ENCODE assay signal across 15 cellular contexts in the genomic region with DNA sequence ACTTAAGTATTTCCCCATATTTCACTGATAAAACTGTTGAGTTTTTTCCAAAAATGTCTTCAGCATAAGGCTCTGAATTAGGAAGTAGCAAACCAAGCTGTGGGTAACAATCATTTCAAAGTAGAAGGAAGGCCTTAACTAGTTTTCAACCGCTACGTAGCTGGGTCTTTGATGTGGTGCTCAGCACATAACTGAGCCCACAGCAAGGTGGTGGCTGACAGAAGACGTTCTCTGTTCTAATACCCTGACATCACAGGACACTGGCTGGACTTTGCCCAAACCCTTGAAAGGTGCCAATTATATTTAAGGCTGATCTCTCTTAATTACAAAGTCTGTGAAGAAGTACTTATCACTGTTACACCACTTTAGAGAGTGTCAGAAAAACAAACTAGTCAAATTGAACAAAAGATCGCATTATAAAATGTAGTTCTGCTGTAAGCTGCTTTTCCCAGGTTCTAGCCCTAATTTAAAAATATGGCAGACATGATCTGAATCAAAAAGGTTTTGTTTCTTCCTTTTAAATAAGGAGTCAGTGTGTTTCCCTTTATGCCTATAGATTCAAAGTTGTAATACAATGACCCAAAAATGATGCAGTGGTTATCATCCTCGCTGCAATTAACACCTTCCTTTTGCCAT. TPM values are rescaled to one million over a fixed set of nuclear protein-coding genes. Genes with fewer than 3 reads are reported as not detected.
DNase-seq lines count a peak whose midpoint lies in the region; ATAC-seq, FAIRE-seq and TF ChIP-seq lines count a peak whose summit lies in the region.
"Had no signal": no experiment of that assay in that cellular context is flagged by ENCODE, and none has a peak within 500 bp of the region (broad histone marks: within the 10 kb centered on the region; RNA-seq: fewer than 3 reads in every experiment).

No MANE protein-coding gene starts in this region.

- in situ Hi-C loops in GM12878 (cut with MboI): no loop called here

- no peak for FAIRE-seq in GM12878 (lab: Jason Lieb, UNC)

- SMC1A ChIA-PET in GM12878 (lab: Charles Lee; ENCODE audit: uncharacterized antibody, unreplicated experiment): interaction anchor here (0.6 to 6.5 kb wide), 20 partner anchors 11 to 175 kb away, joined by 3 to 120 read pairs (median 4); no protein-coding TSS in a partner anchor

- intact Hi-C loops in heart left ventricle (cut with DNase I): no loop called here
- intact Hi-C loops in GM12878 (cut with micrococcal nuclease; ENCODE audit: unreplicated experiment): no loop called here
- intact Hi-C loops in vagina (cut with DNase I): no loop called here

- H3K9me3 Mint-ChIP-seq in WTC11: no peaks in the 10 kb centered on the region

- RAD21 ChIA-PET in GM12878 (lab: Charles Lee; ENCODE audit: unreplicated experiment): interaction anchor here (0.9 to 3.3 kb wide), 13 partner anchors 9 to 175 kb away, joined by 3 to 51 read pairs (median 7); no protein-coding TSS in a partner anchor

- no peak overlapping the region for H3K4me2 ChIP-seq in GM12878 (ENCODE audit: control insufficient read depth, insufficient read depth)

- BruUV-seq in GM12878 (replicated peaks; lab: Mats Ljungman, UMichigan): no TSS peak

- H3K79me2 ChIP-seq in GM12878 (ENCODE audit: control insufficient read depth, insufficient read depth, low read length): no peaks in the 10 kb centered on the region

- H3K9me3 ChIP-seq in heart left ventricle (no peaks in the 10 kb centered on the region), right atrium auricular region (no peaks in the 10 kb centered on the region), Peyer's patch (no peaks in the 10 kb centered on the region), GM12878 (replicated peaks; ENCODE audit: control insufficient read depth, insufficient read depth, low read length) (no peaks in the 10 kb centered on the region), subcutaneous abdominal adipose tissue (ENCODE audit: control insufficient read depth in 5 of 5, low read length in 5 of 5) (no peaks in the 10 kb centered on the region), vagina (no peaks in the 10 kb centered on the region)
- H3K9me3 ChIP-seq: heart right ventricle, tibial nerve had no signal

- TF ChIP-seq POLR2A in heart left ventricle (IDR thresholded peaks at IDR 0.05) (no peak), Peyer's patch (IDR thresholded peaks at IDR 0.05) (no peak), GM12878 (IDR thresholded peaks at IDR 0.05; ENCODE audit: low read depth, low read length) (no peak), erythroblast (IDR thresholded peaks at IDR 0.05; ENCODE audit: low read length) (no peak), vagina (IDR thresholded peaks at IDR 0.05) (no peak)

- no peak overlapping the region for H3K4me3 Mint-ChIP-seq in WTC11

- no peaks in the 10 kb centered on the region for H3K27me3 Mint-ChIP-seq in WTC11 (ENCODE audit: low read depth)
- H3K27me3 Mint-ChIP-seq: progenitor cell of endocrine pancreas had no signal

- H3K36me3 Mint-ChIP-seq in WTC11: no peaks in the 10 kb centered on the region

- no peak overlapping the region for H2AFZ ChIP-seq in GM12878 (ENCODE audit: control insufficient read depth, low read depth, low read length)

- H3K36me3 ChIP-seq in heart left ventricle (peaks cover 0 to 16% (median 0%) of the 10 kb centered on the region in 9 donors), right atrium auricular region (no peaks in the 10 kb centered on the region), Peyer's patch (peaks cover 0 to 18% (median 0%) of the 10 kb centered on the region in 3 donors), GM12878 (ENCODE audit: control insufficient read depth in 2 of 2, insufficient read depth in 2 of 2, low read length in 1 of 2) (peaks cover 3 to 6% of the 10 kb centered on the region in 2 experiments), subcutaneous abdominal adipose tissue (ENCODE audit: control insufficient read depth in 5 of 5, insufficient read depth in 5 of 5, low read length in 5 of 5) (peaks cover 11 to 26% (median 15%) of the 10 kb centered on the region in 5 donors), vagina (peaks cover 0 to 5% of the 10 kb centered on the region in 2 donors)

- POLR2A ChIA-PET in GM12878 (lab: Charles Lee) (interaction anchor here (1.0 to 3.3 kb wide), 8 partner anchors 9 to 131 kb away, joined by 3 to 48 read pairs (median 8); no protein-coding TSS in a partner anchor), WTC11 (lab: Charles Lee) (no interaction called here)

- peak in 3 of 4 donors; percentile 26 to 54 (median 32) for ATAC-seq in heart left ventricle
- ATAC-seq in GM12878: peak; percentile 94
- ATAC-seq in WTC11: no peak

- H3K4me1 Mint-ChIP-seq in WTC11: peaks cover 4% of the 10 kb centered on the region; the same call in 1 of the 2 replicates

- H3K4me1 ChIP-seq in heart left ventricle (peaks cover 0 to 28% (median 3%) of the 10 kb centered on the region in 12 donors), right atrium auricular region (no peaks in the 10 kb centered on the region), Peyer's patch (peaks cover 0 to 8% (median 0%) of the 10 kb centered on the region in 4 donors), GM12878 (ENCODE audit: control insufficient read depth, insufficient read depth, low read length) (no peaks in the 10 kb centered on the region), subcutaneous abdominal adipose tissue (ENCODE audit: control insufficient read depth in 5 of 5, insufficient read depth in 5 of 5, low read length in 5 of 5) (peaks cover 0 to 18% (median 11%) of the 10 kb centered on the region in 5 donors), vagina (peaks cover 2% of the 10 kb centered on the region)
- H3K4me1 ChIP-seq: tibial nerve had no signal

- TF ChIP-seq EP300 in GM12878 (IDR thresholded peaks at IDR 0.05; ENCODE audit: borderline replicate concordance in 1 of 2, control insufficient read depth in 1 of 2, low read depth in 2 of 2, low read length in 2 of 2): no peak; a peak in 2 of 4 replicates

- H3K27me3 ChIP-seq in heart left ventricle (no peaks in the 10 kb centered on the region), right atrium auricular region (no peaks in the 10 kb centered on the region), Peyer's patch (no peaks in the 10 kb centered on the region), GM12878 (replicated peaks in 1 of 2; ENCODE audit: control insufficient read depth in 2 of 2, insufficient read depth in 2 of 2, low read length in 1 of 2) (no peaks in the 10 kb centered on the region), subcutaneous abdominal adipose tissue (ENCODE audit: control insufficient read depth in 5 of 5, insufficient read depth in 4 of 5, low read length in 5 of 5) (no peaks in the 10 kb centered on the region), vagina (no peaks in the 10 kb centered on the region)
- H3K27me3 ChIP-seq: heart right ventricle, tibial nerve had no signal

- H3K27ac ChIP-seq in heart left ventricle: no peak overlapping the region
- no peak overlapping the region for H3K27ac ChIP-seq in right atrium auricular region
- no peak overlapping the region for H3K27ac ChIP-seq in Peyer's patch
- H3K27ac ChIP-seq in GM12878 (ENCODE audit: control insufficient read depth, insufficient read depth): no peak overlapping the region
- H3K27ac ChIP-seq in subcutaneous abdominal adipose tissue (ENCODE audit: low read depth, low read length): peak overlapping the region; percentile 4
- H3K27ac ChIP-seq in vagina: no peak overlapping the region
- H3K27ac ChIP-seq: heart right ventricle, tibial nerve had no signal

- TF ChIP-seq CTCF in heart left ventricle (IDR thresholded peaks at IDR 0.05) (no peak), right atrium auricular region (IDR thresholded peaks at IDR 0.05) (no peak), Peyer's patch (IDR thresholded peaks at IDR 0.05) (no peak), GM12878 (IDR thresholded peaks at IDR 0.05 in 2 of 3, conservative IDR thresholded peaks at IDR 0.05 in 1 of 3; ENCODE audit: control insufficient read depth in 2 of 3, extremely low read depth in 1 of 3, insufficient read depth in 1 of 3, low read depth in 3 of 3, low read length in 3 of 3) (no peak), vagina (IDR thresholded peaks at IDR 0.05) (no peak), WTC11 (IDR thresholded peaks at IDR 0.05) (no peak)

- CTCF ChIA-PET in GM12878 (lab: Yijun Ruan, JAX): interaction anchor here (0.6 to 4.9 kb wide), 9 partner anchors 10 to 212 kb away, joined by 3 to 35 read pairs (median 5); no protein-coding TSS in a partner anchor
- CTCF ChIA-PET in WTC11 (lab: Charles Lee): no interaction called here

- H3K9ac ChIP-seq in GM12878 (ENCODE audit: control insufficient read depth, insufficient read depth, low read length) (no peak overlapping the region), subcutaneous abdominal adipose tissue (ENCODE audit: low read length in 5 of 5) (no peak overlapping the region)

- H4K20me1 ChIP-seq in GM12878 (ENCODE audit: control insufficient read depth, insufficient read depth): no peaks in the 10 kb centered on the region

- TF ChIP-seq RAD21 in GM12878 (IDR thresholded peaks at IDR 0.05; ENCODE audit: insufficient read depth, low read depth, low read length): no peak

- DNase-seq in heart left ventricle: no peak
- DNase-seq in right atrium auricular region (ENCODE audit: low spot score): no peak
- DNase-seq in Peyer's patch: peak in 2 of 3 donors; percentile 34 to 65
- no peak for DNase-seq in GM12878 (ENCODE audit: low read depth, low spot score)
- DNase-seq in erythroblast (lab: John Stamatoyannopoulos, UW): no peak
- DNase-seq in vagina (ENCODE audit: extremely low spot score in 2 of 2): no peak
- no peak for DNase-seq in WTC11 (ENCODE audit: low spot score)
- DNase-seq: activated CD4-positive, CD25-positive, alpha-beta regulatory T cell treated with anti-CD3 and anti-CD28 coated beads, Interleukin-2, amount 50 U/mL, for 72 hours; amygdala; heart right ventricle; NCI-H1092; NCI-H226 had no signal

- no peak overlapping the region for H3K27ac Mint-ChIP-seq in WTC11
- H3K27ac Mint-ChIP-seq: progenitor cell of endocrine pancreas had no signal

- 75 to 88% (median 85%) methylated on average over 5 of the region's 5 CpGs for WGBS in heart left ventricle, 4 donors
- 97% methylated on average over 5 of the region's 5 CpGs for WGBS in GM12878 (ENCODE audit: insufficient coverage, insufficient replicate concordance, low lambda C conversion rate, missing lambda C conversion rate)

- H3K4me3 ChIP-seq in heart left ventricle (no peak overlapping the region), right atrium auricular region (no peak overlapping the region), Peyer's patch (no peak overlapping the region), GM12878 (no peak overlapping the region), subcutaneous abdominal adipose tissue (ENCODE audit: low read depth in 1 of 5, low read length in 5 of 5) (no peak overlapping the region), vagina (no peak overlapping the region)
- H3K4me3 ChIP-seq: heart right ventricle, tibial nerve had no signal

RNA-seq across cellular contexts. Expression of gene MAN1A1, which starts 26.7 kb away (rescaled TPM):
- total RNA-seq in heart left ventricle (10 to 100 TPM in 8 of 9 donors, 1 to 10 TPM in 1; 7.0 to 30.6 (median 20.6) TPM), right atrium auricular region (10 to 100 TPM; 24.8 to 35.8 TPM), Peyer's patch (100 to 1,000 TPM in 2 of 4 donors, 10 to 100 TPM in 2; 43.7 to 158 (median 103) TPM), GM12878 (2014; rRNA removed) (27.5 and 30.0 TPM in 2 replicates), GM12878 (2014; rRNA removed; fragmentation: Illumina TruSeq; extraction: Trizol) (19.0 and 19.5 TPM in 2 replicates), GM12878 (2021) (25.3 and 26.8 TPM in 2 replicates), vagina (71.2 TPM), WTC11 (2021) (6.8 to 6.9 TPM (median 6.8 TPM) in 3 replicates)
- polyA plus RNA-seq in heart left ventricle (1 to 10 TPM; 5.6 to 9.6 TPM), GM12878 (2011; rRNA removed) (28.1 and 36.2 TPM in 2 replicates), GM12878 (2014; fragmentation: Illumina TruSeq; extraction: Trizol) (22.1 and 26.4 TPM in 2 replicates), GM12878 (2014; fragmentation: Nextera tagmentation; extraction: Ambion mirVana) (1 to 10 TPM; 8.7 TPM), GM12878 (2014; rRNA removed) (14.2 and 15.2 TPM in 2 replicates), GM12878 (2016; fragmentation: Nextera tagmentation; extraction: Ambion mirVana) (10 to 100 TPM in 1 of 2 experiments, 1 to 10 TPM in 1; 5.4 to 19.4 TPM)
- total RNA-seq in GM12878 (2013; cell fraction: nucleolus; rRNA removed): 56.7 and 61.9 TPM in 2 replicates
- polyA plus RNA-seq in GM12878 (2011; ENCODE audit: low read depth): 8.6 TPM
- polyA plus RNA-seq in GM12878 (2011; cell fraction: cytosol; rRNA removed): 7.8 and 9.9 TPM in 2 replicates
- 7.3 and 10.1 TPM in 2 replicates for polyA plus RNA-seq in GM12878 (2011; cell fraction: nucleus; rRNA removed)
- 15.8 and 16.6 TPM in 2 replicates for polyA plus RNA-seq in GM12878 (2012)
- polyA minus RNA-seq in GM12878 (2011; rRNA and poly(A)+ RNA removed): 10.0 and 13.8 TPM in 2 replicates
- 6.5 and 8.3 TPM in 2 replicates for polyA minus RNA-seq in GM12878 (2011; cell fraction: cytosol; rRNA and poly(A)+ RNA removed)
- 9.6 and 18.1 TPM in 2 replicates for polyA minus RNA-seq in GM12878 (2011; cell fraction: nucleus; rRNA and poly(A)+ RNA removed)

Comparison
In these comparisons a context has a peak if more than half of its experiments do, and no peak if none do; other contexts are left out.
1. DNase-seq: peak in Peyer's patch (2 of 3); none in heart left ventricle (0 of 5), right atrium auricular region (single experiment), GM12878 (single experiment), erythroblast (0 of 2), vagina (0 of 2) and WTC11 (single experiment).